In genomic region chr2:233085839-233086150, GRCh38 we compare ENCODE assay signal across 1 cellular context.
A peak's percentile ranks its signal among the peaks of the same experiment; 100 is the strongest.
TF ChIP-seq lines count a peak whose summit lies in the region.

No MANE protein-coding gene starts in this region.

TF ChIP-seq in HepG2, 621 proteins besides CTCF, POLR2A, EP300 and RAD21:
- TF ChIP-seq ZFY (CRISPR knock-in tag; IDR thresholded peaks at IDR 0.05) (no peak), ZNF34 (CRISPR knock-in tag; IDR thresholded peaks at IDR 0.05; ENCODE audit: borderline replicate concordance) (0 out of 2 replicates have a peak, but pooled peaks have one; percentile 36)
